In genomic region chr1:23123528-23123927, GRCh38 we compare ENCODE assay signal across 2 cellular contexts.
TF ChIP-seq lines count a peak whose summit lies in the region.

No MANE protein-coding gene starts in this region.

TF ChIP-seq in GM12878, 131 proteins besides CTCF, POLR2A, EP300 and RAD21:
- TF ChIP-seq TCF12 (IDR thresholded peaks at IDR 0.05; ENCODE audit: low read depth, low read length) (no peak), SUPT20H (IDR thresholded peaks at IDR 0.05; ENCODE audit: borderline replicate concordance, control insufficient read depth, low read depth, low read length) (no peak), FOXK2 (IDR thresholded peaks at IDR 0.05) (no peak)

TF ChIP-seq in HepG2, 621 proteins besides CTCF, POLR2A, EP300 and RAD21 (continues in another document):
- TF ChIP-seq ELF3 (CRISPR knock-in tag; IDR thresholded peaks at IDR 0.05): 0 out of 2 replicates have a peak, but pooled peaks have one; percentile 42
- no peak for TF ChIP-seq ZFAT (CRISPR knock-in tag; conservative IDR thresholded peaks at IDR 0.05)
- TF ChIP-seq NR2F6 (IDR thresholded peaks at IDR 0.05): 0 out of 2 replicates have a peak, but pooled peaks have one; percentile 11
- TF ChIP-seq NR2F6 (CRISPR knock-in tag; IDR thresholded peaks at IDR 0.05): no peak
- no peak for TF ChIP-seq NBN (conservative IDR thresholded peaks at IDR 0.05)
- TF ChIP-seq GATA4 (IDR thresholded peaks at IDR 0.05; ENCODE audit: borderline replicate concordance, low read depth): no peak
- no peak for TF ChIP-seq PLRG1 (conservative IDR thresholded peaks at IDR 0.05)
- TF ChIP-seq ZNF335 (CRISPR knock-in tag; IDR thresholded peaks at IDR 0.05): no peak
- peak; percentile 34; the same call in 1 of the 2 replicates for TF ChIP-seq SAP130 (CRISPR knock-in tag; IDR thresholded peaks at IDR 0.05; ENCODE audit: low read depth)
- peak; percentile 49 for TF ChIP-seq ARID5B (CRISPR knock-in tag; IDR thresholded peaks at IDR 0.05)
- TF ChIP-seq CCDC6 (CRISPR knock-in tag; IDR thresholded peaks at IDR 0.05): no peak
- no peak for TF ChIP-seq NFIB (CRISPR knock-in tag; IDR thresholded peaks at IDR 0.05; ENCODE audit: borderline replicate concordance)
- TF ChIP-seq ZNF367 (CRISPR knock-in tag; IDR thresholded peaks at IDR 0.05; ENCODE audit: borderline replicate concordance): no peak
- no peak for TF ChIP-seq TRAFD1 (CRISPR knock-in tag; IDR thresholded peaks at IDR 0.05; ENCODE audit: borderline replicate concordance)
- no peak for TF ChIP-seq HOMEZ (CRISPR knock-in tag; IDR thresholded peaks at IDR 0.05; ENCODE audit: low read depth)
- peak; percentile 25; the same call in 1 of the 2 replicates for TF ChIP-seq HDAC2 (CRISPR knock-in tag; IDR thresholded peaks at IDR 0.05)
- peak; percentile 18; the same call in 1 of the 2 replicates for TF ChIP-seq SOX5 (CRISPR knock-in tag; IDR thresholded peaks at IDR 0.05; ENCODE audit: borderline replicate concordance)
- TF ChIP-seq HMG20A (CRISPR knock-in tag; IDR thresholded peaks at IDR 0.05; ENCODE audit: borderline replicate concordance): peak; percentile 30; the same call in 1 of the 2 replicates
- no peak for TF ChIP-seq ZNF773 (CRISPR knock-in tag; IDR thresholded peaks at IDR 0.05; ENCODE audit: borderline replicate concordance)
- TF ChIP-seq ZNF775 (CRISPR knock-in tag; IDR thresholded peaks at IDR 0.05; ENCODE audit: borderline replicate concordance): no peak
- TF ChIP-seq GATAD2A (CRISPR knock-in tag; IDR thresholded peaks at IDR 0.05): peak; percentile 60; the same call in 1 of the 2 replicates
- TF ChIP-seq HNF1A (IDR thresholded peaks at IDR 0.05; ENCODE audit: low read depth): 0 out of 2 replicates have a peak, but pooled peaks have one; percentile 49
- TF ChIP-seq HNF1A (CRISPR knock-in tag; IDR thresholded peaks at IDR 0.05; ENCODE audit: borderline replicate concordance): no peak
- TF ChIP-seq TFDP2 (CRISPR knock-in tag; IDR thresholded peaks at IDR 0.05): no peak
- TF ChIP-seq ZNF552 (CRISPR knock-in tag; IDR thresholded peaks at IDR 0.05; ENCODE audit: borderline replicate concordance): no peak
- TF ChIP-seq NFE2L2 (IDR thresholded peaks at IDR 0.05; ENCODE audit: low read length): no peak
- no peak for TF ChIP-seq ZHX2 (IDR thresholded peaks at IDR 0.05; ENCODE audit: low read depth)
- TF ChIP-seq ZHX2 (CRISPR knock-in tag; IDR thresholded peaks at IDR 0.05; ENCODE audit: borderline replicate concordance): no peak
- no peak for TF ChIP-seq CC2D1A (CRISPR knock-in tag; IDR thresholded peaks at IDR 0.05)
- no peak for TF ChIP-seq ZFY (CRISPR knock-in tag; IDR thresholded peaks at IDR 0.05)
- no peak for TF ChIP-seq AHDC1 (CRISPR knock-in tag; IDR thresholded peaks at IDR 0.05; ENCODE audit: borderline replicate concordance)
